Comparison of ENCODE assay signal across 9 cellular contexts in the genomic region with DNA sequence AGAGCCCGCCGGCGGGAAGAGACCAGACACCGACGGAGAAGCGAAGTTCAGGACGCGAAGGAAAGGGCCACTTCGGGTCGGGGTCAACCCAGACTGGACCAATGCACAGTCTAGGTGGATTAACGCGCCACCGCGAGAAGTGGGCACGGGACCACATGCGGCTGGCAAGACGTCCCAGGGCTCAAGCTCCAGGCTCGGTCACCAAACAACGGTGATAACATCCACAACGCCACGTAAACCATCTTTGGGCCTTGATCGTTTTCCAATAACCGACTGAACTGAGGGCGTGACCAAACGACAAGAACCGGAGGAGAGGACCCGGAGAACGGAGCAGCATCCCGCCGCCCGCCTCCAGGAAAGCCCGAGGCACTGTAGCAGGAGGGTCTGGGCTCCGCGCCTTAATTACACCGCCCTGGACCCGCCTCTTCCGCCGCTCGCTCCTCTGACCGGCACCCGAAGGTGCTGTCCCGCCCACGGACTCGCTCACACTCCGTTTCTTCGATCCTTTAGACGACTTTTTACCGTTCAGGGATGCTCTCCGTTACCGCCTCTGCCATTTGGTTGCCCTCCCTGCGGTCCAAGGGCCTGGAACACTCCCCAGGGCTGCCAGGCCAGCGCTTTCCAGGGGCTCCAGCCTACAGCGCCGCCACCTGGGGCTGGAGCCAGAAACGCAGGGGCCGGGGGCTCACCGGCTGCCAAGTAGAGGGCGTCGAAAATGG. TPM values are rescaled to one million over a fixed set of nuclear protein-coding genes. Genes with fewer than 3 reads are reported as not detected.
A peak's percentile ranks its signal among the peaks of the same experiment; 100 is the strongest.
DNase-seq lines count a peak whose midpoint lies in the region; ATAC-seq and TF ChIP-seq lines count a peak whose summit lies in the region.
"Had no signal": no experiment of that assay in that cellular context is flagged by ENCODE, and none has a peak within 500 bp of the region (broad histone marks: within the 10 kb centered on the region; RNA-seq: fewer than 3 reads in every experiment).

No MANE protein-coding gene starts in this region.

- H3K36me3 ChIP-seq in parathyroid adenoma (ENCODE audit: control insufficient read depth, insufficient read depth, low read length) (no peaks in the 10 kb centered on the region), upper lobe of right lung (no peaks in the 10 kb centered on the region)

- H3K36me3 Mint-ChIP-seq in activated naive CD4-positive, alpha-beta T cell treated with anti-CD3 and anti-CD28 coated beads for 36 hours (ENCODE audit: low read depth): peaks cover 1% of the 10 kb centered on the region

- H3K27ac Mint-ChIP-seq in activated naive CD4-positive, alpha-beta T cell treated with anti-CD3 and anti-CD28 coated beads for 36 hours: no peak overlapping the region

- H3K4me1 ChIP-seq in parathyroid adenoma: no peaks in the 10 kb centered on the region
- H3K4me1 ChIP-seq in upper lobe of right lung: no peaks in the 10 kb centered on the region

- intact Hi-C loops in activated naive CD4-positive, alpha-beta T cell treated with anti-CD3 and anti-CD28 coated beads for 36 hours (cut with micrococcal nuclease): loop anchor here (1.0 kb wide), 3 partner anchors 16 to 690 kb away; no protein-coding TSS in a partner anchor
- intact Hi-C loops in head of caudate nucleus (cut with DNase I): no loop called here
- intact Hi-C loops in upper lobe of right lung (cut with DNase I): no loop called here

- H3K9me3 ChIP-seq in parathyroid adenoma (ENCODE audit: control insufficient read depth, low read length) (no peaks in the 10 kb centered on the region), upper lobe of right lung (no peaks in the 10 kb centered on the region)

- peaks cover 53% of the 10 kb centered on the region for H3K27me3 Mint-ChIP-seq in activated naive CD4-positive, alpha-beta T cell treated with anti-CD3 and anti-CD28 coated beads for 36 hours (ENCODE audit: low read depth)

- peaks cover 19% of the 10 kb centered on the region for H3K4me1 Mint-ChIP-seq in activated naive CD4-positive, alpha-beta T cell treated with anti-CD3 and anti-CD28 coated beads for 36 hours (ENCODE audit: low read depth)

- ATAC-seq in GM21367 (IDR thresholded peaks at IDR 0.05; ENCODE audit: unreplicated experiment): peak; percentile 98
- peak; percentile 95 for ATAC-seq in upper lobe of right lung

- H2AFZ ChIP-seq in parathyroid adenoma: peak overlapping the region; percentile 94

- H3K27me3 ChIP-seq in parathyroid adenoma (ENCODE audit: control insufficient read depth, insufficient read depth, low read length) (no peaks in the 10 kb centered on the region), upper lobe of right lung (peaks cover 8% of the 10 kb centered on the region)

- DNase-seq in DMS53 (lab: John Stamatoyannopoulos, UW) (peak; percentile 92), HS-27A (ENCODE audit: low read depth) (peak; percentile 38), RPMI8226 (peak; percentile 90), head of caudate nucleus (peak in 39 of 42 donors; percentile 23 to 75 (median 54)), upper lobe of right lung (peak; percentile 84)
- peak; percentile 63 for DNase-seq in activated naive CD4-positive, alpha-beta T cell treated with anti-CD3 and anti-CD28 coated beads for 36 hours

- peak; percentile 47 for TF ChIP-seq CTCF in parathyroid adenoma (IDR thresholded peaks at IDR 0.05)
- peak; percentile 37 for TF ChIP-seq CTCF in upper lobe of right lung (IDR thresholded peaks at IDR 0.05)

- H3K9me3 Mint-ChIP-seq in activated naive CD4-positive, alpha-beta T cell treated with anti-CD3 and anti-CD28 coated beads for 36 hours: no peaks in the 10 kb centered on the region

- H3K9ac ChIP-seq in parathyroid adenoma: no peak overlapping the region

- H3K27ac ChIP-seq in parathyroid adenoma (no peak overlapping the region), upper lobe of right lung (peak overlapping the region; percentile 55)

- H3K4me3 Mint-ChIP-seq in activated naive CD4-positive, alpha-beta T cell treated with anti-CD3 and anti-CD28 coated beads for 36 hours: peak overlapping the region; percentile 83

- H3K4me3 ChIP-seq in parathyroid adenoma (ENCODE audit: low read depth, low read length): peak overlapping the region; percentile 48
- peak overlapping the region; percentile 68 for H3K4me3 ChIP-seq in upper lobe of right lung

- CTCF ChIA-PET in activated naive CD4-positive, alpha-beta T cell treated with anti-CD3 and anti-CD28 coated beads for 36 hours (lab: Charles Lee): interaction anchor here (0.6 to 2.0 kb wide), 4 partner anchors 18 to 181 kb away, joined by 3 to 5 read pairs (median 4); no protein-coding TSS in a partner anchor

- H3K79me2 ChIP-seq in parathyroid adenoma: no peaks in the 10 kb centered on the region

- H3K4me2 ChIP-seq in parathyroid adenoma (ENCODE audit: low read length): peak overlapping the region; percentile 64

RNA-seq across cellular contexts. Expression of a gene that starts 44.1 kb away (rescaled TPM):
- total RNA-seq in activated naive CD4-positive, alpha-beta T cell treated with anti-CD3 and anti-CD28 coated beads for 36 hours: not detected
- not detected for total RNA-seq in upper lobe of right lung
- total RNA-seq: subcutaneous adipose tissue had no signal

RNA-seq across cellular contexts. Expression of a gene that starts 46.9 kb away (rescaled TPM):
- total RNA-seq in activated naive CD4-positive, alpha-beta T cell treated with anti-CD3 and anti-CD28 coated beads for 36 hours: 1 to 10 TPM; 1.1 to 1.6 TPM
- total RNA-seq in upper lobe of right lung: 1.9 TPM

RNA-seq across cellular contexts. Expression of a gene that starts 52.5 kb away (rescaled TPM):
- total RNA-seq in activated naive CD4-positive, alpha-beta T cell treated with anti-CD3 and anti-CD28 coated beads for 36 hours: not detected
- total RNA-seq in upper lobe of right lung: not detected
- total RNA-seq: subcutaneous adipose tissue had no signal

RNA-seq across cellular contexts. Expression of a gene that starts 59.8 kb away (rescaled TPM):
- total RNA-seq in activated naive CD4-positive, alpha-beta T cell treated with anti-CD3 and anti-CD28 coated beads for 36 hours: under 1 TPM in 1 of 2 experiments, not detected in 1; 0.31 TPM
- 1.2 TPM for total RNA-seq in upper lobe of right lung
- total RNA-seq: subcutaneous adipose tissue had no signal

Comparison
In these comparisons a context has a peak if more than half of its experiments do, and no peak if none do; other contexts are left out.
1. DNase-seq: peak in every context shown above with its lines; median percentile 92 in DMS53; 90 in RPMI8226; 84 in upper lobe of right lung; 63 in activated naive CD4-positive, alpha-beta T cell treated with anti-CD3 and anti-CD28 coated beads for 36 hours; 54 in head of caudate nucleus; 38 in HS-27A.